In genomic region chr3:119746423-119746822, GRCh38 we compare ENCODE assay signal across 21 cellular contexts. TPM values are rescaled to one million over a fixed set of nuclear protein-coding genes. Genes with fewer than 3 reads are reported as not detected.
A peak's percentile ranks its signal among the peaks of the same experiment; 100 is the strongest.
DNase-seq lines count a peak whose midpoint lies in the region; ATAC-seq and TF ChIP-seq lines count a peak whose summit lies in the region.
"Had no signal": no experiment of that assay in that cellular context is flagged by ENCODE, and none has a peak within 500 bp of the region (broad histone marks: within the 10 kb centered on the region; RNA-seq: fewer than 3 reads in every experiment).

No MANE protein-coding gene starts in this region.

- peak overlapping the region; percentile 30 for H3K27ac Mint-ChIP-seq in activated T-cell treated with anti-CD3 and anti-CD28 coated beads, Interleukin-2, amount 50 U/mL, for 72 hours
- H3K27ac Mint-ChIP-seq in WTC11 (no peak overlapping the region), progenitor cell of endocrine pancreas (peak overlapping the region; percentile 43)
- H3K27ac Mint-ChIP-seq: CD4-positive, alpha-beta T cell had no signal

- WGBS in transverse colon (ENCODE audit: low coverage in 1 of 2), 2 donors: 36 to 64% methylated on average over 2 to 3 of the region's 3 CpGs

- POLR2A ChIA-PET in WTC11 (lab: Charles Lee): no interaction called here

- H3K36me3 ChIP-seq in transverse colon: no peaks in the 10 kb centered on the region

- H3K27me3 ChIP-seq in transverse colon: no peaks in the 10 kb centered on the region

- peaks cover 0 to 4% of the 10 kb centered on the region in 2 donors for H3K9me3 Mint-ChIP-seq in activated T-cell treated with anti-CD3 and anti-CD28 coated beads, Interleukin-2, amount 50 U/mL, for 72 hours
- H3K9me3 Mint-ChIP-seq in WTC11: no peaks in the 10 kb centered on the region
- H3K9me3 Mint-ChIP-seq in progenitor cell of endocrine pancreas (ENCODE audit: low read depth): no peaks in the 10 kb centered on the region
- H3K9me3 Mint-ChIP-seq: CD4-positive, alpha-beta T cell had no signal

- H3K36me3 Mint-ChIP-seq in activated T-cell treated with anti-CD3 and anti-CD28 coated beads, Interleukin-2, amount 50 U/mL, for 72 hours (ENCODE audit: insufficient read depth in 2 of 2): no peaks in the 10 kb centered on the region
- H3K36me3 Mint-ChIP-seq in WTC11 (no peaks in the 10 kb centered on the region), progenitor cell of endocrine pancreas (ENCODE audit: insufficient read depth) (peaks cover 38% of the 10 kb centered on the region)

- H3K9me3 ChIP-seq in transverse colon: no peaks in the 10 kb centered on the region
- H3K9me3 ChIP-seq: A549, Caco-2 had no signal

- TF ChIP-seq POLR2A in transverse colon (IDR thresholded peaks at IDR 0.05): no peak

- H3K4me1 ChIP-seq in transverse colon: no peaks in the 10 kb centered on the region
- H3K4me1 ChIP-seq: A549, Caco-2 had no signal

- in situ Hi-C loops in transverse colon (cut with MboI; ENCODE audit: low pct_ligation_motif_present in 1 of 4, low pct_unique_long_range_greater_than_20kb in 1 of 4, low sequenced_read_pairs in 3 of 4): no loop called here

- intact Hi-C loops in transverse colon (cut with DNase I; ENCODE audit: low total_unique reads) (no loop called here), posterior cingulate gyrus (cut with DNase I) (no loop called here)

- DNase-seq in activated T-cell treated with anti-CD3 and anti-CD28 coated beads, Interleukin-2, amount 50 U/mL, for 72 hours: no peak
- no peak for DNase-seq in activated T-cell treated with anti-CD3 and anti-CD28 coated beads, Interleukin-2, amount 50 U/mL, for 1 hour
- DNase-seq in WTC11 (ENCODE audit: low spot score): no peak
- DNase-seq in progenitor cell of endocrine pancreas (ENCODE audit: low spot score, unreplicated experiment): no peak
- no peak for DNase-seq in transverse colon
- DNase-seq in posterior cingulate gyrus: no peak
- DNase-seq in NCI-H2081 (lab: John Stamatoyannopoulos, UW): no peak
- DNase-seq: AML-193; Caco-2; CD4-positive, alpha-beta T cell; DMS153; DMS79; GDM1; HCEC 1CT; KBM-7 had no signal

- no peak overlapping the region for H3K27ac ChIP-seq in transverse colon
- H3K27ac ChIP-seq: 22Rv1, A549, C4-2B, HL-60 had no signal

- H3K4me1 Mint-ChIP-seq in activated T-cell treated with anti-CD3 and anti-CD28 coated beads, Interleukin-2, amount 50 U/mL, for 72 hours (ENCODE audit: low read depth): no peaks in the 10 kb centered on the region
- no peaks in the 10 kb centered on the region for H3K4me1 Mint-ChIP-seq in WTC11
- no peaks in the 10 kb centered on the region for H3K4me1 Mint-ChIP-seq in progenitor cell of endocrine pancreas (ENCODE audit: low read depth)

- no peak overlapping the region for H3K4me3 ChIP-seq in transverse colon
- H3K4me3 ChIP-seq: A549 had no signal

- CTCF ChIA-PET in WTC11 (lab: Charles Lee): no interaction called here

- TF ChIP-seq EP300 in transverse colon (IDR thresholded peaks at IDR 0.05; ENCODE audit: low read depth): no peak

- H3K4me3 Mint-ChIP-seq in activated T-cell treated with anti-CD3 and anti-CD28 coated beads, Interleukin-2, amount 50 U/mL, for 72 hours: no peak overlapping the region
- H3K4me3 Mint-ChIP-seq in WTC11 (no peak overlapping the region), progenitor cell of endocrine pancreas (ENCODE audit: low read depth) (no peak overlapping the region)
- H3K4me3 Mint-ChIP-seq: CD4-positive, alpha-beta T cell had no signal

- TF ChIP-seq CTCF in WTC11 (IDR thresholded peaks at IDR 0.05) (no peak), progenitor cell of endocrine pancreas (IDR thresholded peaks at IDR 0.05; ENCODE audit: unreplicated experiment) (no peak), transverse colon (IDR thresholded peaks at IDR 0.05) (no peak)

- H3K27me3 Mint-ChIP-seq in activated T-cell treated with anti-CD3 and anti-CD28 coated beads, Interleukin-2, amount 50 U/mL, for 72 hours (ENCODE audit: low read depth): peaks cover 47% of the 10 kb centered on the region
- H3K27me3 Mint-ChIP-seq in WTC11 (ENCODE audit: low read depth) (no peaks in the 10 kb centered on the region; the same call in 1 of the 2 replicates), progenitor cell of endocrine pancreas (no peaks in the 10 kb centered on the region)

- no peak for ATAC-seq in activated T-cell treated with anti-CD3 and anti-CD28 coated beads, Interleukin-2, amount 50 U/mL, for 72 hours (replicated peaks in 1 of 2)
- peak; percentile 41; the same call in 1 of the 2 replicates for ATAC-seq in WTC11
- ATAC-seq: A549 had no signal

TF ChIP-seq in WTC11, 78 proteins besides CTCF, POLR2A, EP300 and RAD21:
- TF ChIP-seq E2F5 (CRISPR knock-in tag; IDR thresholded peaks at IDR 0.05) (no peak), ZNF121 (CRISPR knock-in tag; IDR thresholded peaks at IDR 0.05) (no peak), CDX4 (CRISPR knock-in tag; IDR thresholded peaks at IDR 0.05; ENCODE audit: borderline replicate concordance) (no peak), KAT7 (CRISPR knock-in tag; IDR thresholded peaks at IDR 0.05; ENCODE audit: borderline replicate concordance) (no peak), NFATC4 (CRISPR knock-in tag; IDR thresholded peaks at IDR 0.05) (no peak), MLX (CRISPR knock-in tag; IDR thresholded peaks at IDR 0.05) (no peak), ZNF232 (CRISPR knock-in tag; IDR thresholded peaks at IDR 0.05) (no peak), PRRX2 (CRISPR knock-in tag; IDR thresholded peaks at IDR 0.05) (no peak), USF2 (CRISPR knock-in tag; IDR thresholded peaks at IDR 0.05) (peak; percentile 79), USF1 (CRISPR knock-in tag; IDR thresholded peaks at IDR 0.05) (peak; percentile 84)

RNA-seq across cellular contexts. Expression of gene NR1I2, which starts 35.5 kb away (rescaled TPM):
- under 1 TPM; 0.17 to 0.25 TPM for total RNA-seq in activated T-cell treated with anti-CD3 and anti-CD28 coated beads, Interleukin-2, amount 50 U/mL, for 72 hours
- total RNA-seq in WTC11 (2021) (1.7 to 2.8 TPM (median 2.7 TPM) in 3 replicates), progenitor cell of endocrine pancreas (0.62 and 1.0 TPM in 2 replicates), transverse colon (100 to 1,000 TPM in 2 of 4 donors, 10 to 100 TPM in 2; 78.0 to 271 (median 158) TPM)
- total RNA-seq: Caco-2, H4 had no signal

RNA-seq across cellular contexts. Expression of gene CFAP91, which starts 43.6 kb away (rescaled TPM):
- under 1 TPM; 0.30 to 0.41 TPM for total RNA-seq in activated T-cell treated with anti-CD3 and anti-CD28 coated beads, Interleukin-2, amount 50 U/mL, for 72 hours
- 2.2 to 3.5 TPM (median 3.3 TPM) in 3 replicates for total RNA-seq in WTC11 (2021)
- total RNA-seq in progenitor cell of endocrine pancreas: 63.0 and 75.0 TPM in 2 replicates
- total RNA-seq in transverse colon: 1 to 10 TPM in 2 of 4 donors, not detected in 2; 1.4 to 5.4 TPM
- total RNA-seq: Caco-2; CD4-positive, alpha-beta T cell; HT1080 had no signal

Comparison
In these comparisons a context has a peak if more than half of its experiments do, and no peak if none do; other contexts are left out.
1. RNA of gene NR1I2, which starts 35.5 kb away (total RNA-seq): 78.0 to 271 TPM in transverse colon; 1.7 to 2.8 TPM in WTC11, 0.62 to 1.0 TPM in progenitor cell of endocrine pancreas and 0.17 to 0.25 TPM in activated T-cell treated with anti-CD3 and anti-CD28 coated beads, Interleukin-2, amount 50 U/mL, for 72 hours; every median in the first group is over 10 times any median in the second.
2. RNA of gene CFAP91, which starts 43.6 kb away (total RNA-seq): 63.0 to 75.0 TPM in progenitor cell of endocrine pancreas; 2.2 to 3.5 TPM in WTC11, 1.4 to 5.4 TPM in transverse colon and 0.30 to 0.41 TPM in activated T-cell treated with anti-CD3 and anti-CD28 coated beads, Interleukin-2, amount 50 U/mL, for 72 hours; every median in the first group is over 10 times any median in the second.